ENCODE assay signal across 10 cellular contexts in the genomic region with DNA sequence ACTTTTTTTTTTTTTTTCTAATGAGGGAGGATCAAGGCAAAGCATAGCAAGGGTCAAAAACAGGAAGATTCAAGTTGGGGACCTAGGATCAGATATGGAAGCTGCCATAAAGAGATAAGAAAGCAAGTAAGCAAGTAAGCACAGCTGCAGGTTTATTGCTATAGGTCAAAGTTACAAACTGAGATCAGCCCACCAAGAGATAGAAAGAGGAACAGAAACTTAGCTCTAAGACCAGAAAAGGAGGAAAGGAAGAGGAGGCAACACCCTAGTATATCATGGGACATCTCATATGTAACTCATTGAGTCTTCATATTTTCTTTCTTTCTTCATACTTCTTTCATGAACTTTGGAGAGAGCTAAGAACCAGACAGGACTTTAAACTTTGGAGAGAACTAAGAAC.
A peak's percentile ranks its signal among the peaks of the same experiment; 100 is the strongest.
DNase-seq lines count a peak whose midpoint lies in the region; ATAC-seq and TF ChIP-seq lines count a peak whose summit lies in the region.
"Had no signal": no experiment of that assay in that cellular context is flagged by ENCODE, and none has a peak within 500 bp of the region (broad histone marks: within the 10 kb centered on the region; RNA-seq: fewer than 3 reads in every experiment).

No MANE protein-coding gene starts in this region.

- H3K4me3 ChIP-seq in NB4 (ENCODE audit: low read depth, low read length) = no peak overlapping the region
- no peak overlapping the region for H3K4me3 ChIP-seq in thymus (ENCODE audit: low read length)

- peak; percentile 84 for DNase-seq in NB4 (ENCODE audit: low read depth)
- no peak for DNase-seq in SHP77 (lab: John Stamatoyannopoulos, UW)
- DNase-seq in MCF 10A (ENCODE audit: unreplicated experiment) = no peak
- no peak for DNase-seq in activated CD4-positive, alpha-beta T cell treated with anti-CD3 and anti-CD28 coated beads, Interleukin-2, amount 10 ng/mL, durations not matched to agents 7 days and 5 days
- DNase-seq: activated B cell treated with CpG ODN at 0.5 μM for 24 hours, NCI-H1694 had no signal

- peak overlapping the region; percentile 18 for H3K27ac ChIP-seq in thymus (ENCODE audit: low read depth)

- no peaks in the 10 kb centered on the region for H3K9me3 ChIP-seq in thymus (ENCODE audit: control insufficient read depth)

- H3K4me1 ChIP-seq in thymus (ENCODE audit: control insufficient read depth, insufficient read depth, low read length) = no peaks in the 10 kb centered on the region

- POLR2A ChIA-PET in MCF 10A (lab: Yijun Ruan, JAX) = no interaction called here
- POLR2A ChIA-PET in activated CD4-positive, alpha-beta T cell treated with anti-CD3 and anti-CD28 coated beads, Interleukin-2, amount 10 ng/mL, durations not matched to agents 7 days and 5 days (lab: Charles Lee) = no interaction called here

- TF ChIP-seq POLR2A in NB4 (IDR thresholded peaks at IDR 0.05; ENCODE audit: extremely low read depth, insufficient read length) = no peak

- no peaks in the 10 kb centered on the region for H3K36me3 ChIP-seq in thymus (ENCODE audit: control insufficient read depth, insufficient read depth)

- H3K4me1 Mint-ChIP-seq in MCF 10A (ENCODE audit: insufficient read depth, unreplicated experiment) = no peaks in the 10 kb centered on the region
- peaks cover 3% of the 10 kb centered on the region for H3K4me1 Mint-ChIP-seq in activated CD4-positive, alpha-beta T cell treated with anti-CD3 and anti-CD28 coated beads, Interleukin-2, amount 10 ng/mL, durations not matched to agents 7 days and 5 days
- H3K4me1 Mint-ChIP-seq: brain had no signal

- ATAC-seq in GM19324 (IDR thresholded peaks at IDR 0.05; ENCODE audit: low FRiP score, unreplicated experiment) = peak; percentile 100
- ATAC-seq in HG02938 (IDR thresholded peaks at IDR 0.05; ENCODE audit: unreplicated experiment) = peak; percentile 100

- no peak overlapping the region for H3K4me3 Mint-ChIP-seq in MCF 10A (ENCODE audit: unreplicated experiment)
- no peak overlapping the region for H3K4me3 Mint-ChIP-seq in activated CD4-positive, alpha-beta T cell treated with anti-CD3 and anti-CD28 coated beads, Interleukin-2, amount 10 ng/mL, durations not matched to agents 7 days and 5 days
- H3K4me3 Mint-ChIP-seq: activated B cell treated with CpG ODN at 0.5 μM for 24 hours, brain had no signal

- no peaks in the 10 kb centered on the region for H3K36me3 Mint-ChIP-seq in MCF 10A (ENCODE audit: insufficient read depth, unreplicated experiment)
- peaks cover 2% of the 10 kb centered on the region for H3K36me3 Mint-ChIP-seq in activated CD4-positive, alpha-beta T cell treated with anti-CD3 and anti-CD28 coated beads, Interleukin-2, amount 10 ng/mL, durations not matched to agents 7 days and 5 days (ENCODE audit: low read depth)
- H3K36me3 Mint-ChIP-seq: brain had no signal

- CTCF ChIA-PET in MCF 10A (lab: Yijun Ruan, JAX) = interaction anchor here (0.6 to 0.7 kb wide), 2 partner anchors 317 to 341 kb away, joined by 3 read pairs; no protein-coding TSS in a partner anchor
- CTCF ChIA-PET in activated CD4-positive, alpha-beta T cell treated with anti-CD3 and anti-CD28 coated beads, Interleukin-2, amount 10 ng/mL, durations not matched to agents 7 days and 5 days (lab: Charles Lee) = no interaction called here

- H3K9me3 Mint-ChIP-seq in MCF 10A (ENCODE audit: unreplicated experiment) = peaks cover 7% of the 10 kb centered on the region
- peaks cover 5% of the 10 kb centered on the region for H3K9me3 Mint-ChIP-seq in activated CD4-positive, alpha-beta T cell treated with anti-CD3 and anti-CD28 coated beads, Interleukin-2, amount 10 ng/mL, durations not matched to agents 7 days and 5 days

- intact Hi-C loops in MCF 10A (cut with micrococcal nuclease) = no loop called here

- no peak for TF ChIP-seq CTCF in NB4 (IDR thresholded peaks at IDR 0.05; ENCODE audit: low read depth, low read length)
- TF ChIP-seq CTCF in MCF 10A (IDR thresholded peaks at IDR 0.05; ENCODE audit: unreplicated experiment) = no peak

- no peaks in the 10 kb centered on the region for H3K27me3 ChIP-seq in thymus (ENCODE audit: control insufficient read depth, insufficient read depth)

- H3K27me3 Mint-ChIP-seq in MCF 10A (ENCODE audit: insufficient read depth, unreplicated experiment) = peaks cover 29% of the 10 kb centered on the region
- peaks cover 7% of the 10 kb centered on the region for H3K27me3 Mint-ChIP-seq in activated CD4-positive, alpha-beta T cell treated with anti-CD3 and anti-CD28 coated beads, Interleukin-2, amount 10 ng/mL, durations not matched to agents 7 days and 5 days

- BruUV-seq in MCF 10A (replicated peaks; lab: Mats Ljungman, UMichigan) = no TSS peak

- H3K27ac Mint-ChIP-seq in MCF 10A (ENCODE audit: low read depth, unreplicated experiment) = no peak overlapping the region
- H3K27ac Mint-ChIP-seq in activated CD4-positive, alpha-beta T cell treated with anti-CD3 and anti-CD28 coated beads, Interleukin-2, amount 10 ng/mL, durations not matched to agents 7 days and 5 days = no peak overlapping the region
- H3K27ac Mint-ChIP-seq: activated B cell treated with CpG ODN at 0.5 μM for 24 hours had no signal
